ENCODE assay signal across 23 cellular contexts in genomic region chr13:80604094-80604493, GRCh38.
DNase-seq lines count a peak whose midpoint lies in the region; ATAC-seq and TF ChIP-seq lines count a peak whose summit lies in the region.
"Had no signal": no experiment of that assay in that cellular context is flagged by ENCODE, and none has a peak within 500 bp of the region (broad histone marks: within the 10 kb centered on the region; RNA-seq: fewer than 3 reads in every experiment).

No MANE protein-coding gene starts in this region.

- H3K4me3 ChIP-seq in cardiac fibroblast (replicated peaks in 1 of 2; ENCODE audit: low read depth in 2 of 2, low read length in 2 of 2) = no peak overlapping the region
- no peak overlapping the region for H3K4me3 ChIP-seq in smooth muscle cell
- H3K4me3 ChIP-seq in transverse colon = no peak overlapping the region
- H3K4me3 ChIP-seq: ascending aorta, spleen had no signal

- H3K79me2 ChIP-seq in smooth muscle cell (ENCODE audit: low read depth) = no peaks in the 10 kb centered on the region

- intact Hi-C loops in left cardiac atrium (cut with DNase I) (no loop called here), transverse colon (cut with DNase I; ENCODE audit: low total_unique reads) (no loop called here)

- H3K9me3 ChIP-seq in smooth muscle cell (replicated peaks; ENCODE audit: low read depth) = no peaks in the 10 kb centered on the region
- no peaks in the 10 kb centered on the region for H3K9me3 ChIP-seq in transverse colon
- H3K9me3 ChIP-seq: ascending aorta, spleen had no signal

- peak; percentile 72 for DNase-seq in LHCN-M2 (ENCODE audit: low read depth)
- peak; percentile 63 to 74 for DNase-seq in cardiac fibroblast (ENCODE audit: low read depth in 2 of 2)
- no peak for DNase-seq in left cardiac atrium
- no peak for DNase-seq in smooth muscle cell (lab: John Stamatoyannopoulos, UW; ENCODE audit: unreplicated experiment)
- no peak for DNase-seq in activated CD4-positive, alpha-beta T cell treated with anti-CD3 and anti-CD28 coated beads for 1 hour
- DNase-seq in transverse colon = no peak
- no peak for DNase-seq in NCI-H2227 (lab: John Stamatoyannopoulos, UW; ENCODE audit: unreplicated experiment)
- DNase-seq: activated CD4-positive, alpha-beta T cell treated with anti-CD3 and anti-CD28 coated beads, Interleukin-2, amount 50 U/mL, for 48 hours; activated naive CD4-positive, alpha-beta T cell treated with anti-CD3 and anti-CD28 coated beads for 36 hours; activated T-cell treated with anti-CD3 and anti-CD28 coated beads for 4 hours; CD4-positive, alpha-beta memory T cell; DMS53; effector memory CD8-positive, alpha-beta T cell; KBM-7; NCI-H1092; NCI-H2081 treated with DMSO at 0.1 percent for 48 hours; NCI-H510A treated with DMSO at 0.1 percent for 48 hours; spleen; substantia nigra; T-helper 2 cell had no signal

- H2AFZ ChIP-seq in smooth muscle cell (ENCODE audit: low read depth) = peak overlapping the region; percentile 17

- no peak overlapping the region for H3K4me2 ChIP-seq in smooth muscle cell

- in situ Hi-C loops in transverse colon (cut with MboI; ENCODE audit: low pct_ligation_motif_present in 1 of 4, low pct_unique_long_range_greater_than_20kb in 1 of 4, low sequenced_read_pairs in 3 of 4) = no loop called here

- WGBS in smooth muscle cell (ENCODE audit: low lambda C conversion rate) = 83% methylated on average over 3 of the region's 3 CpGs
- WGBS in transverse colon (ENCODE audit: low coverage in 1 of 2), 2 donors = 72 to 88% methylated on average over 2 to 3 of the region's 3 CpGs

- no peaks in the 10 kb centered on the region for H4K20me1 ChIP-seq in smooth muscle cell (ENCODE audit: low read depth)

- H3K36me3 ChIP-seq in smooth muscle cell (ENCODE audit: low read depth) (no peaks in the 10 kb centered on the region), transverse colon (no peaks in the 10 kb centered on the region)
- H3K36me3 ChIP-seq: ascending aorta, spleen had no signal

- no peak overlapping the region for H3K9ac ChIP-seq in smooth muscle cell (ENCODE audit: low read depth)

- TF ChIP-seq CTCF in cardiac fibroblast (IDR thresholded peaks at IDR 0.05; ENCODE audit: low read depth, low read length) = peak; percentile 32
- TF ChIP-seq CTCF in smooth muscle cell (IDR thresholded peaks at IDR 0.05; ENCODE audit: borderline replicate concordance, insufficient read depth, poor library complexity, severe bottlenecking) = no peak
- TF ChIP-seq CTCF in transverse colon (IDR thresholded peaks at IDR 0.05) = no peak

- H3K27ac ChIP-seq in smooth muscle cell (ENCODE audit: low read depth) (no peak overlapping the region), transverse colon (no peak overlapping the region)
- H3K27ac ChIP-seq: ascending aorta, spleen, VCaP had no signal

- H3K4me1 ChIP-seq in smooth muscle cell (ENCODE audit: low read depth) = no peaks in the 10 kb centered on the region
- no peaks in the 10 kb centered on the region for H3K4me1 ChIP-seq in transverse colon
- H3K4me1 ChIP-seq: ascending aorta had no signal

- H3K27me3 ChIP-seq in smooth muscle cell (ENCODE audit: low read depth) (no peaks in the 10 kb centered on the region), transverse colon (no peaks in the 10 kb centered on the region)
- H3K27me3 ChIP-seq: ascending aorta, spleen had no signal

- ATAC-seq in left cardiac atrium (peak; percentile 64 to 81), HG02759 (IDR thresholded peaks at IDR 0.05; ENCODE audit: unreplicated experiment) (no peak)
- ATAC-seq: effector memory CD8-positive, alpha-beta T cell had no signal

- TF ChIP-seq POLR2A in transverse colon (IDR thresholded peaks at IDR 0.05) = no peak

- TF ChIP-seq EP300 in transverse colon (IDR thresholded peaks at IDR 0.05; ENCODE audit: low read depth) = no peak

- no peaks in the 10 kb centered on the region for H3F3A ChIP-seq in smooth muscle cell (ENCODE audit: low read depth)

Comparison
In these comparisons a context has a peak if more than half of its experiments do, and no peak if none do; other contexts are left out.
1. DNase-seq: peak in LHCN-M2 (single experiment) and cardiac fibroblast (2 of 2); none in left cardiac atrium (single experiment), smooth muscle cell (single experiment), activated CD4-positive, alpha-beta T cell treated with anti-CD3 and anti-CD28 coated beads for 1 hour (single experiment), transverse colon (single experiment) and NCI-H2227 (single experiment).